29 cellular contexts compared by ENCODE assay signal in the genomic region with DNA sequence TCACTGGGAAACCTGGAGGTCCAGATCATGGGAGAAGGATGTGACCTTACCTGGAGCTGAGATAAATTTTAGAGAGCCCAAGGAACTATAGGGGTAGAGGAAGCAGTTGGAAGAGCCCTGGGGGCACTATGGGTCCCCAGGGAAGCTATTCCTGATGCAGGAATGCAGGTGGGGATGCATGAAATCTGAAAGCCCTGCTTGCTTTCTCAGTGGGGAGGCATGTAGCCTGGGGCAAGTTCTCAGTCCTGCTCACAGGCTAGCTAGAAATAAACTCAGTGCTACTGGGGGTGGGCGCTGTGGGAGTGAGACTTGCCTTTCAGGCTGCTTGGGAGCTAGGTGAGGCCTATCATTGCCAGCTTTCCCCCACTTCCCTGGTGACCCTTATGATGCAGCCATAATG.
"Had no signal": no experiment of that assay in that cellular context is flagged by ENCODE, and none has a peak within 500 bp of the region (broad histone marks: within the 10 kb centered on the region; RNA-seq: fewer than 3 reads in every experiment).

No MANE protein-coding gene starts in this region.

- H3K27ac ChIP-seq: adrenal gland, breast epithelium, colonic mucosa, dorsolateral prefrontal cortex, esophagus muscularis mucosa, left lung, neutrophil, ovary, prostate gland, transverse colon, uterus had no signal

- H3K4me3 ChIP-seq: adrenal gland, breast epithelium, colonic mucosa, dorsolateral prefrontal cortex, esophagus muscularis mucosa, left lung, ovary, prostate gland, transverse colon, uterus had no signal

- H3K27ac Mint-ChIP-seq: activated B cell treated with CpG ODN at 0.5 μM for 24 hours; activated CD4-positive, alpha-beta T cell treated with anti-CD3 and anti-CD28 coated beads for 36 hours; activated naive CD8-positive, alpha-beta T cell; activated T-helper 2 cell treated with anti-CD3 and anti-CD28 coated beads, Interferon-gamma antibody, Interleukin-2, Interleukin-4, amounts not matched to agents 10 μg/mL and 5 μg/mL and 100 μg/mL, durations not matched to agents 14 hours and 24 hours and 36 hours; effector memory CD8-positive, alpha-beta T cell; mesothelial cell of epicardium; natural killer cell treated with Interleukin-12 subunit alpha and Interleukin-12 subunit beta and Interleukin-15 and Interleukin-18, amount 100 ng/mL, for 72 hours; stimulated activated naive B cell treated with anti-CD40 and anti-IgM and Interleukin-4, amounts not matched to agents 10 μg/mL and 1 μg/mL and 100 μg/mL, for 72 hours had no signal

- H3K27me3 ChIP-seq: adrenal gland, breast epithelium, colonic mucosa, dorsolateral prefrontal cortex, esophagus muscularis mucosa, left lung, neutrophil, ovary, transverse colon, uterus had no signal

- H3K36me3 Mint-ChIP-seq: activated naive CD8-positive, alpha-beta T cell; mesothelial cell of epicardium; natural killer cell treated with Interleukin-12 subunit alpha and Interleukin-12 subunit beta and Interleukin-15 and Interleukin-18, amount 100 ng/mL, for 72 hours; stimulated activated naive B cell treated with anti-CD40 and anti-IgM and Interleukin-4, amounts not matched to agents 10 μg/mL and 1 μg/mL and 100 μg/mL, for 72 hours had no signal

- H3K4me1 ChIP-seq: adrenal gland, breast epithelium, colonic mucosa, esophagus muscularis mucosa, left lung, prostate gland, transverse colon, uterus had no signal

- H3K9me3 Mint-ChIP-seq: activated B cell treated with CpG ODN at 0.5 μM for 24 hours; activated T-helper 2 cell treated with anti-CD3 and anti-CD28 coated beads, Interferon-gamma antibody, Interleukin-2, Interleukin-4, amounts not matched to agents 10 μg/mL and 5 μg/mL and 100 μg/mL, durations not matched to agents 14 hours and 24 hours and 36 hours had no signal

- ATAC-seq: activated CD4-positive, alpha-beta T cell treated with anti-CD3 and anti-CD28 coated beads for 36 hours; activated T-cell treated with anti-CD3 and anti-CD28 coated beads, Interleukin-2, amount 50 U/mL, for 4 hours; effector memory CD8-positive, alpha-beta T cell; left lung; natural killer cell treated with Interleukin-12 subunit alpha and Interleukin-12 subunit beta and Interleukin-15 and Interleukin-18, amount 100 ng/mL, for 72 hours; stimulated activated naive B cell treated with anti-CD40 and anti-IgM and Interleukin-4, amounts not matched to agents 10 μg/mL and 1 μg/mL and 100 μg/mL, for 72 hours had no signal

- DNase-seq: activated B cell treated with CpG ODN at 0.5 μM for 24 hours; activated CD4-positive, alpha-beta T cell treated with anti-CD3 and anti-CD28 coated beads for 36 hours; activated CD4-positive, alpha-beta T cell treated with anti-CD3 and anti-CD28 coated beads, Interleukin-2, amount 50 U/mL, for 48 hours; activated CD8-positive, alpha-beta memory T cell treated with anti-CD3 and anti-CD28 coated beads, Interleukin-2, amount 50 U/mL, for 48 hours; activated naive CD4-positive, alpha-beta T cell; activated T-cell treated with anti-CD3 and anti-CD28 coated beads, Interleukin-2, amount 50 U/mL, for 4 hours; adrenal gland; colonic mucosa; dorsolateral prefrontal cortex; effector memory CD8-positive, alpha-beta T cell; hippocampal formation; kidney glomerular epithelial cell; left lung; ovary; stimulated activated CD4-positive, alpha-beta T cell treated with anti-CD3 and anti-CD28 coated beads, Interleukin-2, amount 100 ng/mL, for 48 hours; stimulated activated CD8-positive, alpha-beta memory T cell treated with anti-CD3 and anti-CD28 coated beads, Interleukin-4, amount 100 ng/mL, for 48 hours; stimulated activated naive B cell treated with anti-CD40 and anti-IgM and Interleukin-4, amounts not matched to agents 10 μg/mL and 1 μg/mL and 100 μg/mL, for 72 hours; T1000; transverse colon; uterus had no signal

- H3K27me3 Mint-ChIP-seq: activated B cell treated with CpG ODN at 0.5 μM for 24 hours; activated CD4-positive, alpha-beta T cell treated with anti-CD3 and anti-CD28 coated beads for 36 hours; activated naive CD8-positive, alpha-beta T cell; central memory CD8-positive, alpha-beta T cell; effector memory CD8-positive, alpha-beta T cell; natural killer cell treated with Interleukin-12 subunit alpha and Interleukin-12 subunit beta and Interleukin-15 and Interleukin-18, amount 100 ng/mL, for 72 hours; stimulated activated naive B cell treated with anti-CD40 and anti-IgM and Interleukin-4, amounts not matched to agents 10 μg/mL and 1 μg/mL and 100 μg/mL, for 72 hours had no signal

- H3K4me3 Mint-ChIP-seq: activated B cell treated with CpG ODN at 0.5 μM for 24 hours; activated CD4-positive, alpha-beta T cell treated with anti-CD3 and anti-CD28 coated beads for 36 hours; activated naive CD8-positive, alpha-beta T cell; activated T-cell treated with anti-CD3 and anti-CD28 coated beads, Interleukin-2, amount 50 U/mL, for 4 hours; central memory CD8-positive, alpha-beta T cell; effector memory CD8-positive, alpha-beta T cell; mesothelial cell of epicardium; natural killer cell treated with Interleukin-12 subunit alpha and Interleukin-12 subunit beta and Interleukin-15 and Interleukin-18, amount 100 ng/mL, for 72 hours; stimulated activated naive B cell treated with anti-CD40 and anti-IgM and Interleukin-4, amounts not matched to agents 10 μg/mL and 1 μg/mL and 100 μg/mL, for 72 hours had no signal

- H3K4me1 Mint-ChIP-seq: activated B cell treated with CpG ODN at 0.5 μM for 24 hours; activated CD4-positive, alpha-beta T cell treated with anti-CD3 and anti-CD28 coated beads for 36 hours; central memory CD8-positive, alpha-beta T cell; mesothelial cell of epicardium; stimulated activated naive B cell treated with anti-CD40 and anti-IgM and Interleukin-4, amounts not matched to agents 10 μg/mL and 1 μg/mL and 100 μg/mL, for 72 hours had no signal

- H3K36me3 ChIP-seq: adrenal gland, breast epithelium, colonic mucosa, esophagus muscularis mucosa, left lung, neutrophil, ovary, prostate gland, transverse colon, uterus had no signal

- H3K9me3 ChIP-seq: adrenal gland, breast epithelium, colonic mucosa, esophagus muscularis mucosa, neutrophil, ovary, prostate gland, transverse colon, uterus had no signal
